21 cellular contexts compared by ENCODE assay signal in the genomic region with DNA sequence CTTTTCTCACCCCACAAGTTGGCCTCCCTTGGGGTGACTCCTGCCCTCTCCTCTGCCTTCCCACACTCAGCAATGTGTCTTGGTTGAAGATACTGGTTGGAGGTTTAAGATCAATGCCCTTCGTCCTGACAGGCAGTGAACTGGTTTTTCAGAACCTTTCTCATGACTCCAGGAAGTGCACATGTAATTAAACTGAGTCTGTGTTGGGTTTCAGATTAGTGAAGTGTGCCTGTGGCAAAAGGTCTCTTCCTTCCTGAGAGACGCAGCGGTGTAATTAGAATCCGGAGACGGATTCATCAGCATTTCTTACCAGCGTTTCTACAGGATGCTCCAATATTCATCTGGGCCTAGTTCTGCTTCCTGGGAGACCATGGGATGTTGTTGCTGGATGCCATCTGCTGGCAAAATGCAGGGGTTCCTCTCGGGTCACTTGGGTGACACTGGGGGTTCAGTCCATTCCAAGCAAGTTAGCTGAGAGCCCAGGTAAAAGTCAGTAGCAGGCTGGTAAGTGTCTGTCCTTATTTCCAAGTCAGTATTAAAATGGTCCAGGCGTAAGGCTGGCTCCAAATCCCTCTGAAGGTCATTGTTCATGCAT.
DNase-seq lines count a peak whose midpoint lies in the region; ATAC-seq and TF ChIP-seq lines count a peak whose summit lies in the region.
"Had no signal": no experiment of that assay in that cellular context is flagged by ENCODE, and none has a peak within 500 bp of the region (broad histone marks: within the 10 kb centered on the region; RNA-seq: fewer than 3 reads in every experiment).

No MANE protein-coding gene starts in this region.

- DNase-seq in activated T-cell treated with anti-CD3 and anti-CD28 coated beads, Interleukin-2, amount 50 U/mL, for 24 hours, result no peak
- no peak for DNase-seq in activated T-cell treated with anti-CD3 and anti-CD28 coated beads, Interleukin-2, amount 50 U/mL, for 1 hour
- DNase-seq in GM10266 (ENCODE audit: extremely low spot score) (peak; percentile 20), OCI-M1 (lab: John Stamatoyannopoulos, UW) (no peak), vagina (ENCODE audit: extremely low spot score in 2 of 2) (no peak)
- DNase-seq in naive thymus-derived CD8-positive, alpha-beta T cell, result no peak
- DNase-seq: activated CD8-positive, alpha-beta memory T cell treated with anti-CD3 and anti-CD28 coated beads, Interleukin-2, amount 50 U/mL, for 4 hours; activated effector memory CD4-positive, alpha-beta T cell treated with Interleukin-2 at 50 U/mL for 16 hours; adrenal gland; effector CD4-positive, alpha-beta T cell; H7; mammary epithelial cell; NCI-H1694 treated with DMSO at 0.1 percent for 48 hours; NCI-H2171; NCI-H510A treated with DMSO at 0.1 percent for 48 hours; occipital lobe had no signal

- ATAC-seq in naive thymus-derived CD8-positive, alpha-beta T cell, result no peak
- no peak for ATAC-seq in HG02852 (IDR thresholded peaks at IDR 0.05; ENCODE audit: unreplicated experiment)

- no peaks in the 10 kb centered on the region for H3K4me1 ChIP-seq in vagina
- H3K4me1 ChIP-seq: adrenal gland, SJSA1 had no signal

- TF ChIP-seq CTCF in GM10266 (IDR thresholded peaks at IDR 0.05; ENCODE audit: control insufficient read depth, insufficient read depth, low read depth, missing control alignments) (no peak), VCaP (conservative IDR thresholded peaks at IDR 0.05) (0 out of 2 replicates have a peak, but pooled peaks have one; percentile 8), vagina (IDR thresholded peaks at IDR 0.05) (no peak)

- POLR2A ChIA-PET in naive thymus-derived CD8-positive, alpha-beta T cell (lab: Charles Lee), result no interaction called here

- H3K4me3 ChIP-seq in vagina, result no peak overlapping the region
- H3K4me3 ChIP-seq: adrenal gland, SJSA1, suprapubic skin had no signal

- H3K36me3 ChIP-seq in vagina, result no peaks in the 10 kb centered on the region
- H3K36me3 ChIP-seq: adrenal gland, SJSA1, suprapubic skin had no signal

- intact Hi-C loops in vagina (cut with DNase I), result no loop called here

- peaks cover 5% of the 10 kb centered on the region for H3K9me3 Mint-ChIP-seq in activated T-cell treated with anti-CD3 and anti-CD28 coated beads, Interleukin-2, amount 50 U/mL, for 24 hours
- peaks cover 0 to 9% (median 0%) of the 10 kb centered on the region in 9 donors for H3K9me3 Mint-ChIP-seq in naive thymus-derived CD8-positive, alpha-beta T cell

- H3K4me3 Mint-ChIP-seq in activated T-cell treated with anti-CD3 and anti-CD28 coated beads, Interleukin-2, amount 50 U/mL, for 24 hours, result no peak overlapping the region
- peak overlapping the region in 6 of 10 donors; percentile 12 to 52 (median 32) for H3K4me3 Mint-ChIP-seq in naive thymus-derived CD8-positive, alpha-beta T cell
- H3K4me3 Mint-ChIP-seq: brain had no signal

- no peaks in the 10 kb centered on the region for H3K27me3 Mint-ChIP-seq in activated T-cell treated with anti-CD3 and anti-CD28 coated beads, Interleukin-2, amount 50 U/mL, for 24 hours
- H3K27me3 Mint-ChIP-seq in naive thymus-derived CD8-positive, alpha-beta T cell, result no peaks in the 10 kb centered on the region
- H3K27me3 Mint-ChIP-seq: brain had no signal

- H3K9me3 ChIP-seq in vagina, result no peaks in the 10 kb centered on the region
- H3K9me3 ChIP-seq: adrenal gland, SJSA1, suprapubic skin had no signal

- H3K4me1 Mint-ChIP-seq in activated T-cell treated with anti-CD3 and anti-CD28 coated beads, Interleukin-2, amount 50 U/mL, for 24 hours (ENCODE audit: low read depth), result peaks cover 30% of the 10 kb centered on the region
- peaks cover 25 to 53% (median 32%) of the 10 kb centered on the region in 4 donors for H3K4me1 Mint-ChIP-seq in naive thymus-derived CD8-positive, alpha-beta T cell

- peaks cover 4% of the 10 kb centered on the region for H3K36me3 Mint-ChIP-seq in activated T-cell treated with anti-CD3 and anti-CD28 coated beads, Interleukin-2, amount 50 U/mL, for 24 hours (ENCODE audit: low read depth)
- peaks cover 0 to 23% (median 11%) of the 10 kb centered on the region in 3 donors for H3K36me3 Mint-ChIP-seq in naive thymus-derived CD8-positive, alpha-beta T cell

- H3K27ac ChIP-seq in VCaP (peak overlapping the region; percentile 27; the same call in 1 of the 2 replicates), vagina (no peak overlapping the region)
- H3K27ac ChIP-seq: adrenal gland, SJSA1, suprapubic skin had no signal

- no peaks in the 10 kb centered on the region for H3K27me3 ChIP-seq in vagina
- H3K27me3 ChIP-seq: adrenal gland, SJSA1, suprapubic skin had no signal

- no peak for TF ChIP-seq POLR2A in vagina (IDR thresholded peaks at IDR 0.05)

- H3K27ac Mint-ChIP-seq in activated T-cell treated with anti-CD3 and anti-CD28 coated beads, Interleukin-2, amount 50 U/mL, for 24 hours, result peak overlapping the region; percentile 56
- peak overlapping the region in 9 of 10 donors; percentile 3 to 78 (median 63) for H3K27ac Mint-ChIP-seq in naive thymus-derived CD8-positive, alpha-beta T cell
